In the genomic region with DNA sequence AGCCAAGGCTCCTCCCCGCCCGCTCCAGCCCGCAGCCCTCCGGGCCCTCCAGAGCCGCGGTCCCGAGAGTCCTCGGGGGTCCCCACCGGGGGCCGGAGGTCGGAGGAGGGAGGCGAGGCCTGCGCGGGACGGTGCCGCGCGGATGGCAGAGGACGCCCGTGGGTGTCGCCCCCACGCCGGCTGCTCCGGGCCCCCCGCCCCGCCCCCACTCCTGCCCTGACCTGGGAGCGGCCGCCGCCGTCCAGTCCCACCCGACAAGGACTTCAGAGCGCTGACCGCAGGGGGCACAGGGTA, we compare ENCODE assay signal across 1 cellular context.
TF ChIP-seq lines count a peak whose summit lies in the region.

No MANE protein-coding gene starts in this region.

TF ChIP-seq in H1, 55 proteins besides CTCF, POLR2A, EP300 and RAD21 (continued from another document):
- no peak for TF ChIP-seq CTBP2 (IDR thresholded peaks at IDR 0.05; ENCODE audit: borderline replicate concordance, insufficient read depth, insufficient read length, low read length)
- TF ChIP-seq RNF2 (IDR thresholded peaks at IDR 0.05; ENCODE audit: borderline replicate concordance, low read depth, low read length, missing control alignments, poor library complexity, severe bottlenecking) = no peak
- TF ChIP-seq EZH2 (IDR thresholded peaks at IDR 0.05; ENCODE audit: low read depth, low read length, severe bottlenecking) = no peak
- no peak for TF ChIP-seq CEBPB (IDR thresholded peaks at IDR 0.05; ENCODE audit: low read depth, low read length)
- no peak for TF ChIP-seq HDAC6 (IDR thresholded peaks at IDR 0.05; ENCODE audit: low read depth, low read length)
- no peak for TF ChIP-seq SRF (IDR thresholded peaks at IDR 0.05; ENCODE audit: low read depth, low read length)
- TF ChIP-seq RFX5 (IDR thresholded peaks at IDR 0.05; ENCODE audit: borderline replicate concordance, low read depth, low read length) = no peak
- TF ChIP-seq TEAD4 (IDR thresholded peaks at IDR 0.05; ENCODE audit: low read depth, low read length) = no peak
- no peak for TF ChIP-seq GTF2F1 (IDR thresholded peaks at IDR 0.05; ENCODE audit: borderline replicate concordance, low read depth, low read length)
- TF ChIP-seq RXRA (IDR thresholded peaks at IDR 0.05; ENCODE audit: insufficient read depth, low read depth, low read length) = no peak
